In genomic region chr1:164768045-164768402, GRCh38 we compare ENCODE assay signal across 13 cellular contexts.
DNase-seq lines count a peak whose midpoint lies in the region; ATAC-seq and TF ChIP-seq lines count a peak whose summit lies in the region.
"Had no signal": no experiment of that assay in that cellular context is flagged by ENCODE, and none has a peak within 500 bp of the region (broad histone marks: within the 10 kb centered on the region; RNA-seq: fewer than 3 reads in every experiment).

No MANE protein-coding gene starts in this region.

- H3K4me3 Mint-ChIP-seq in nephron progenitor cell = no peak overlapping the region
- H3K4me3 Mint-ChIP-seq: activated T-helper 17 cell treated with anti-CD3 and anti-CD28 coated beads, Interleukin-2, amount 50 U/mL, for 72 hours had no signal

- H3K9me3 ChIP-seq in heart left ventricle = no peaks in the 10 kb centered on the region
- H3K9me3 ChIP-seq in aorta (ENCODE audit: control insufficient read depth, low read length) = no peaks in the 10 kb centered on the region

- H3K4me1 ChIP-seq in heart left ventricle = peaks cover 4 to 79% (median 50%) of the 10 kb centered on the region in 12 donors
- peaks cover 6 to 12% of the 10 kb centered on the region in 2 donors for H3K4me1 ChIP-seq in aorta (ENCODE audit: control insufficient read depth in 1 of 2, insufficient read depth in 2 of 2, low read length in 2 of 2)

- intact Hi-C loops in heart left ventricle (cut with DNase I) = no loop called here
- intact Hi-C loops in Right ventricle myocardium inferior (cut with DNase I) = no loop called here
- intact Hi-C loops in aorta (cut with DNase I) = loop anchor here in 1 of 2 donors (5.0 kb wide), 1 partner anchor 61 kb away; no protein-coding TSS in a partner anchor

- no peak for ATAC-seq in heart left ventricle
- ATAC-seq in Right ventricle myocardium inferior = no peak
- peak; percentile 37 for ATAC-seq in aorta (ENCODE audit: low FRiP score)
- ATAC-seq in GM21390 (IDR thresholded peaks at IDR 0.05; ENCODE audit: unreplicated experiment) = no peak
- ATAC-seq: activated T-helper 17 cell treated with anti-CD3 and anti-CD28 coated beads, Interleukin-2, amount 50 U/mL, for 72 hours had no signal

- peaks cover 60% of the 10 kb centered on the region for H3K4me1 Mint-ChIP-seq in nephron progenitor cell
- H3K4me1 Mint-ChIP-seq: activated T-helper 17 cell treated with anti-CD3 and anti-CD28 coated beads, Interleukin-2, amount 50 U/mL, for 72 hours; IgD-negative memory B cell had no signal

- no peaks in the 10 kb centered on the region for H3K9me3 Mint-ChIP-seq in nephron progenitor cell
- H3K9me3 Mint-ChIP-seq: activated T-helper 17 cell treated with anti-CD3 and anti-CD28 coated beads, Interleukin-2, amount 50 U/mL, for 72 hours; IgD-negative memory B cell had no signal

- 67 to 81% (median 77%) methylated on average over 2 of the region's 2 CpGs for WGBS in heart left ventricle, 4 donors
- 2 to 5% methylated on average over 2 of the region's 2 CpGs for WGBS in aorta, 2 donors

- H3K27me3 Mint-ChIP-seq in nephron progenitor cell (ENCODE audit: low read depth, poor library complexity) = no peaks in the 10 kb centered on the region

- H3K27me3 ChIP-seq in heart left ventricle (no peaks in the 10 kb centered on the region), aorta (ENCODE audit: control insufficient read depth in 1 of 2, insufficient read depth in 2 of 2, low read length in 1 of 2) (no peaks in the 10 kb centered on the region)

- H3K4me3 ChIP-seq in heart left ventricle = no peak overlapping the region
- no peak overlapping the region for H3K4me3 ChIP-seq in choroid plexus epithelial cell (ENCODE audit: low read depth, low read length)
- no peak overlapping the region for H3K4me3 ChIP-seq in aorta (ENCODE audit: low read length in 2 of 2)

- H3K36me3 ChIP-seq in heart left ventricle (no peaks in the 10 kb centered on the region), aorta (ENCODE audit: control insufficient read depth in 1 of 2, insufficient read depth in 2 of 2, low read length in 1 of 2) (no peaks in the 10 kb centered on the region)

- TF ChIP-seq CTCF in heart left ventricle (IDR thresholded peaks at IDR 0.05) (no peak), choroid plexus epithelial cell (conservative IDR thresholded peaks at IDR 0.05; ENCODE audit: low read depth, low read length) (no peak), nephron progenitor cell (IDR thresholded peaks at IDR 0.05) (no peak)

- DNase-seq in heart left ventricle (no peak), Right ventricle myocardium inferior (ENCODE audit: missing footprints) (no peak), choroid plexus epithelial cell (ENCODE audit: low read depth) (peak; percentile 69), nephron progenitor cell (no peak), aorta (no peak)
- DNase-seq in activated CD8-positive, alpha-beta memory T cell treated with anti-CD3 and anti-CD28 coated beads for 24 hours = no peak
- DNase-seq in activated CD8-positive, alpha-beta memory T cell treated with anti-CD3 and anti-CD28 coated beads, Interleukin-2, amount 50 U/mL, for 4 hours = no peak
- DNase-seq: NCI-H1417 treated with DMSO at 0.1 percent for 48 hours, retina, substantia nigra had no signal

- TF ChIP-seq POLR2A in heart left ventricle (IDR thresholded peaks at IDR 0.05) = no peak

- H3K27ac ChIP-seq in heart left ventricle (peak overlapping the region in 10 of 12 donors; percentile 11 to 64 (median 39)), aorta (ENCODE audit: low read depth in 1 of 2, low read length in 2 of 2) (peak overlapping the region in 1 of 2 donors; percentile 69)

- H3K36me3 Mint-ChIP-seq in nephron progenitor cell (ENCODE audit: low read depth) = peaks cover 23% of the 10 kb centered on the region
- H3K36me3 Mint-ChIP-seq: IgD-negative memory B cell had no signal

- peak overlapping the region; percentile 82 for H3K27ac Mint-ChIP-seq in nephron progenitor cell
- H3K27ac Mint-ChIP-seq: activated T-helper 17 cell treated with anti-CD3 and anti-CD28 coated beads, Interleukin-2, amount 50 U/mL, for 72 hours had no signal
